8 cellular contexts compared by ENCODE assay signal in genomic region chr19:52048604-52049493, GRCh38.
DNase-seq lines count a peak whose midpoint lies in the region; ATAC-seq and TF ChIP-seq lines count a peak whose summit lies in the region.

Gene ZNF432 (minus strand): TSS chr19:52048838. CDS start chr19:52046868, 1,970 bp downstream.

- ATAC-seq in GM19025 (IDR thresholded peaks at IDR 0.05; ENCODE audit: low read depth, unreplicated experiment) (peak; percentile 89), HG03280 (IDR thresholded peaks at IDR 0.05; ENCODE audit: unreplicated experiment) (peak; percentile 94)

- peak within 1 kb of the TSS; percentile 80 for H3K4me3 ChIP-seq in AG09309 (ENCODE audit: control insufficient read depth, low read depth, low read length)

- no peak for TF ChIP-seq CTCF in AG09309 (IDR thresholded peaks at IDR 0.05; ENCODE audit: control insufficient read depth, insufficient read depth, low read depth, low read length, missing control alignments)

- DNase-seq in AG09309 (ENCODE audit: low read depth) (peak; percentile 55), NCI-H510A (lab: John Stamatoyannopoulos, UW) (peak; percentile 81), cortex of kidney (lab: John Stamatoyannopoulos, UW) (peak; percentile 73), left kidney (ENCODE audit: low read depth, low spot score) (peak; percentile 99)
- peak; percentile 80 for DNase-seq in activated CD4-positive, alpha-beta T cell treated with anti-CD3 and anti-CD28 coated beads, Interleukin-2, amount 50 U/mL, for 1 hour
- DNase-seq in stimulated activated CD4-positive, alpha-beta T cell treated with anti-CD3 and anti-CD28 coated beads, Interleukin-1b, Interleukin-23, amount 100 ng/mL, for 48 hours, result peak; percentile 78

Comparison
In these comparisons a context has a peak if more than half of its experiments do, and no peak if none do; other contexts are left out.
1. Peak in every context shown above with its lines: DNase-seq, ATAC-seq and H3K4me3 ChIP-seq.